8 cellular contexts compared by ENCODE assay signal in genomic region chr11:45045692-45046471, GRCh38.
DNase-seq lines count a peak whose midpoint lies in the region; ATAC-seq and TF ChIP-seq lines count a peak whose summit lies in the region.

No MANE protein-coding gene starts in this region.

- H3K79me2 ChIP-seq in PC-9 (ENCODE audit: low read depth) (no peaks in the 10 kb centered on the region), parathyroid adenoma (no peaks in the 10 kb centered on the region)

- DNase-seq in EL (peak; percentile 43), PC-9 (peak in 1 of 2 experiments; percentile 49), fibroblast of peridontal ligament (ENCODE audit: extremely low read depth) (peak; percentile 40), DMS79 treated with DMSO at 0.1 percent for 48 hours (lab: John Stamatoyannopoulos, UW) (no peak)

- intact Hi-C loops in PC-9 (cut with micrococcal nuclease; ENCODE audit: unreplicated experiment) = no loop called here

- no peaks in the 10 kb centered on the region for H3F3A ChIP-seq in PC-9 (ENCODE audit: insufficient read depth, low read depth)

- H3K27me3 ChIP-seq in PC-9 (ENCODE audit: insufficient read depth, low read depth) = no peaks in the 10 kb centered on the region; the same call in 1 of the 2 replicates
- no peaks in the 10 kb centered on the region for H3K27me3 ChIP-seq in parathyroid adenoma (ENCODE audit: control insufficient read depth, insufficient read depth, low read length)

- H3K36me3 ChIP-seq in PC-9 (ENCODE audit: low read depth) (no peaks in the 10 kb centered on the region), parathyroid adenoma (ENCODE audit: control insufficient read depth, insufficient read depth, low read length) (no peaks in the 10 kb centered on the region)

- BruUV-seq in PC-9 (replicated peaks; lab: Mats Ljungman, UMichigan) = no TSS peak

- H2AFZ ChIP-seq in PC-9 (0 out of 2 replicates have a peak overlapping the region, but pooled peaks have one; percentile 18), parathyroid adenoma (no peak overlapping the region)

- H3K9me3 ChIP-seq in PC-9 (ENCODE audit: insufficient read depth, low read depth) (no peaks in the 10 kb centered on the region), parathyroid adenoma (ENCODE audit: control insufficient read depth, low read length) (no peaks in the 10 kb centered on the region)

- ATAC-seq in GM18868 (IDR thresholded peaks at IDR 0.05; ENCODE audit: unreplicated experiment) (no peak), HG03520 (IDR thresholded peaks at IDR 0.05; ENCODE audit: unreplicated experiment) (no peak), GM18520 (IDR thresholded peaks at IDR 0.05; ENCODE audit: unreplicated experiment) (no peak)

- H3K27ac ChIP-seq in PC-9 (no peak overlapping the region), parathyroid adenoma (peak overlapping the region; percentile 39)

- H3K4me2 ChIP-seq in PC-9 = peak overlapping the region; percentile 41; the same call in 1 of the 2 replicates
- H3K4me2 ChIP-seq in parathyroid adenoma (ENCODE audit: low read length) = no peak overlapping the region

- no peaks in the 10 kb centered on the region for H3K9me2 ChIP-seq in PC-9 (ENCODE audit: insufficient read depth)

- POLR2A ChIA-PET in PC-9 (lab: Charles Lee; ENCODE audit: unreplicated experiment) = no interaction called here

- peaks cover 9% of the 10 kb centered on the region; the same call in 1 of the 2 replicates for H3K4me1 ChIP-seq in PC-9 (replicated peaks; ENCODE audit: insufficient read depth)
- H3K4me1 ChIP-seq in parathyroid adenoma = no peaks in the 10 kb centered on the region

- TF ChIP-seq CTCF in PC-9 (conservative IDR thresholded peaks at IDR 0.05) = no peak
- no peak for TF ChIP-seq CTCF in parathyroid adenoma (IDR thresholded peaks at IDR 0.05)

- CTCF ChIA-PET in PC-9 (lab: Charles Lee) = no interaction called here

- H4K20me1 ChIP-seq in PC-9 (ENCODE audit: insufficient read depth) = no peaks in the 10 kb centered on the region

- H3K9ac ChIP-seq in parathyroid adenoma = no peak overlapping the region

- H3K4me3 ChIP-seq in PC-9 (no peak overlapping the region), parathyroid adenoma (ENCODE audit: low read depth, low read length) (no peak overlapping the region)
